Comparison of ENCODE assay signal across 8 cellular contexts in genomic region chr17:7252176-7253043, GRCh38. TPM values are rescaled to one million over a fixed set of nuclear protein-coding genes. Genes with fewer than 3 reads are reported as not detected.
DNase-seq lines count a peak whose midpoint lies in the region; ATAC-seq, FAIRE-seq and TF ChIP-seq lines count a peak whose summit lies in the region.

A gene with protein sequence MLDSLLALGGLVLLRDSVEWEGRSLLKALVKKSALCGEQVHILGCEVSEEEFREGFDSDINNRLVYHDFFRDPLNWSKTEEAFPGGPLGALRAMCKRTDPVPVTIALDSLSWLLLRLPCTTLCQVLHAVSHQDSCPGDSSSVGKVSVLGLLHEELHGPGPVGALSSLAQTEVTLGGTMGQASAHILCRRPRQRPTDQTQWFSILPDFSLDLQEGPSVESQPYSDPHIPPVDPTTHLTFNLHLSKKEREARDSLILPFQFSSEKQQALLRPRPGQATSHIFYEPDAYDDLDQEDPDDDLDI (plus strand): TSS chr17:7252215. CDS start chr17:7252551, 336 bp downstream.

- no peaks in the 10 kb centered on the region for H4K20me1 ChIP-seq in keratinocyte (ENCODE audit: control insufficient read depth, extremely low read depth, insufficient read depth, low read length)

- dilution Hi-C loops in keratinocyte (cut with MboI; ENCODE audit: extremely low pct_ligation_motif_present, low sequenced_read_pairs): no loop called here

- H3K4me3 ChIP-seq in AG04449 (ENCODE audit: low read depth, low read length) (peak within 1 kb of the TSS; percentile 88), WERI-Rb-1 (ENCODE audit: low read depth, low read length) (peak within 1 kb of the TSS; percentile 75), keratinocyte (ENCODE audit: control insufficient read depth in 2 of 3, extremely low read depth in 1 of 3, insufficient read depth in 2 of 3, low read depth in 1 of 3, low read length in 3 of 3) (peak within 1 kb of the TSS; percentile 80 to 95 (median 92))

- peak; percentile 60 for DNase-seq in AG04449 (ENCODE audit: low read depth, low spot score)
- peak; percentile 87 for DNase-seq in NCI-H2171 (lab: John Stamatoyannopoulos, UW)
- peak; percentile 94 for DNase-seq in WERI-Rb-1
- DNase-seq in central memory CD4-positive, alpha-beta T cell: peak; percentile 85
- no peak for DNase-seq in keratinocyte (ENCODE audit: low read depth, low spot score)
- DNase-seq in stimulated activated CD4-positive, alpha-beta T cell treated with anti-CD3 and anti-CD28 coated beads, Interleukin-15, amount 100 ng/mL, for 48 hours (ENCODE audit: low read depth in 2 of 2): peak; percentile 86 to 90

- peaks cover 54% of the 10 kb centered on the region for H3K79me2 ChIP-seq in keratinocyte (ENCODE audit: control insufficient read depth, insufficient read depth, low read length)

- ATAC-seq in GM18861 (IDR thresholded peaks at IDR 0.05; ENCODE audit: unreplicated experiment) (peak; percentile 28), HG03095 (IDR thresholded peaks at IDR 0.05; ENCODE audit: unreplicated experiment) (peak; percentile 47)

- H2AFZ ChIP-seq in keratinocyte (ENCODE audit: control insufficient read depth, low read length): peak within 1 kb of the TSS; percentile 96

- H3K9ac ChIP-seq in keratinocyte (ENCODE audit: control insufficient read depth, extremely low read depth, insufficient read depth, low read length): peak within 1 kb of the TSS; percentile 94

- CTCF ChIA-PET in AG04449 (lab: Yijun Ruan, JAX): interaction anchor here (1.3 kb wide), 1 partner anchor 43 kb away, joined by 3 read pairs; no protein-coding TSS in a partner anchor

- H3K4me1 ChIP-seq in keratinocyte (ENCODE audit: control insufficient read depth, extremely low read depth, insufficient read depth, low read length): peaks cover 18% of the 10 kb centered on the region

- H3K4me2 ChIP-seq in keratinocyte (ENCODE audit: control insufficient read depth, extremely low read depth, insufficient read depth, low read depth, low read length): peak within 1 kb of the TSS; percentile 98

- peak; percentile 60 for FAIRE-seq in keratinocyte (lab: Jason Lieb, UNC)

- POLR2A ChIA-PET in AG04449 (lab: Yijun Ruan, JAX): interaction anchor here (1.0 to 1.2 kb wide), 2 partner anchors 10 to 13 kb away, joined by 3 to 6 read pairs; partner anchors contain the start of gene PHF23

- H3K27me3 ChIP-seq in WERI-Rb-1 (ENCODE audit: insufficient read depth, low read depth, severe bottlenecking) (no peaks in the 10 kb centered on the region), keratinocyte (ENCODE audit: control insufficient read depth, extremely low read depth, insufficient read depth, low read length) (no peaks in the 10 kb centered on the region)

- H3K9me3 ChIP-seq in WERI-Rb-1 (ENCODE audit: severe bottlenecking) (no peaks in the 10 kb centered on the region), keratinocyte (ENCODE audit: control insufficient read depth, low read depth, low read length) (no peaks in the 10 kb centered on the region)

- no peaks in the 10 kb centered on the region for H3K9me1 ChIP-seq in keratinocyte (ENCODE audit: control insufficient read depth, extremely low read depth, insufficient read depth, low read length)

- peaks cover 48% of the 10 kb centered on the region for H3K36me3 ChIP-seq in WERI-Rb-1
- H3K36me3 ChIP-seq in keratinocyte (ENCODE audit: control insufficient read depth in 2 of 2, extremely low read depth in 1 of 2, insufficient read depth in 2 of 2, low read length in 2 of 2): peaks cover 9 to 26% of the 10 kb centered on the region in 2 experiments

- H3K27ac ChIP-seq in WERI-Rb-1: peak within 1 kb of the TSS; percentile 98
- peak within 1 kb of the TSS; percentile 99 for H3K27ac ChIP-seq in keratinocyte (ENCODE audit: control insufficient read depth, insufficient read depth, low read length)

- TF ChIP-seq CTCF in AG04449 (IDR thresholded peaks at IDR 0.05; ENCODE audit: insufficient read depth, low read length, missing control alignments): peak; percentile 24
- 0 out of 2 replicates have a peak, but pooled peaks have one; percentile 24 for TF ChIP-seq CTCF in WERI-Rb-1 (IDR thresholded peaks at IDR 0.05; ENCODE audit: low read depth, low read length)
- TF ChIP-seq CTCF in keratinocyte (optimal IDR thresholded peaks at IDR 0.05 in 1 of 3, IDR thresholded peaks at IDR 0.05 in 1 of 3, conservative IDR thresholded peaks at IDR 0.05 in 1 of 3; ENCODE audit: extremely low read depth in 1 of 3, insufficient read depth in 2 of 3, low read length in 3 of 3): peak in 2 of 3 experiments; percentile 20 to 70

RNA-seq across cellular contexts. Expression of the gene that starts here (rescaled TPM):
- polyA plus RNA-seq in keratinocyte: 19.4 to 24.9 TPM (median 21.4 TPM) in 3 replicates
- 5.4 TPM for polyA plus RNA-seq in keratinocyte (2011; ENCODE audit: low read depth)
- 20.5 and 25.5 TPM in 2 replicates for polyA plus RNA-seq in keratinocyte (2011; cell fraction: cytosol; rRNA removed)
- 29.5 and 32.1 TPM in 2 replicates for polyA plus RNA-seq in keratinocyte (2011; cell fraction: nucleus; rRNA removed)
- 22.6 and 25.7 TPM in 2 replicates for polyA plus RNA-seq in keratinocyte (2012; ENCODE audit: low replicate concordance)
- 21.8 to 22.3 TPM (median 22.1 TPM) in 3 replicates for polyA minus RNA-seq in keratinocyte
- polyA minus RNA-seq in keratinocyte (2011; cell fraction: cytosol; rRNA and poly(A)+ RNA removed): 20.0 TPM
- 8.9 and 10.1 TPM in 2 replicates for polyA minus RNA-seq in keratinocyte (2011; cell fraction: nucleus; rRNA and poly(A)+ RNA removed)
